ENCODE assay signal across 11 cellular contexts in the genomic region with DNA sequence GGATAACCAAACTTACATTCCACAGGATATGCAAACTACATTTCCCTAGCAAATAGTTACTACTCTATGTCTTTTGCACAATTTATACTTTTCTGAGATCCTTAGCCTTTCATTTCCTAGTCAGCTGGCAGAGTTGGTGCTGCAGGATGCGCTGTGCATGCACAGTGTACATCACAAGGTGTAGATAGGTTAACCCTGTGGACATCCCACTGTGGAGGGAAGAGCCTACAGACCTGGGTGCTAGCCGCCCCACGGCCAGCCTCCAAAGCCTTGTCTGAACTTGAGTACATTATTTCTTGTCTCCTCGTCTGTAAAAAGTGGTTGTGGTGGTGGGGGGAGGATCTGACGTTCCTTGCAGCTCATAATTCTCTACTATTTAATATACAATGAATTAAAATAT. TPM values are rescaled to one million over a fixed set of nuclear protein-coding genes. Genes with fewer than 3 reads are reported as not detected.
DNase-seq lines count a peak whose midpoint lies in the region; ATAC-seq and TF ChIP-seq lines count a peak whose summit lies in the region.
"Had no signal": no experiment of that assay in that cellular context is flagged by ENCODE, and none has a peak within 500 bp of the region (broad histone marks: within the 10 kb centered on the region; RNA-seq: fewer than 3 reads in every experiment).

No MANE protein-coding gene starts in this region.

- POLR2A ChIA-PET in naive thymus-derived CD8-positive, alpha-beta T cell (lab: Charles Lee): no interaction called here
- POLR2A ChIA-PET in HEK293T (lab: Yijun Ruan, JAX): no interaction called here
- POLR2A ChIA-PET in A673 (lab: Charles Lee; ENCODE audit: low non-redundant PET): no interaction called here

- H3K4me1 Mint-ChIP-seq in CD4-positive, CD25-positive, alpha-beta regulatory T cell: peaks cover 32 to 89% (median 62%) of the 10 kb centered on the region in 4 donors
- H3K4me1 Mint-ChIP-seq in naive thymus-derived CD8-positive, alpha-beta T cell: peaks cover 41 to 89% (median 82%) of the 10 kb centered on the region in 4 donors

- H3K9ac ChIP-seq in colonic mucosa (ENCODE audit: low read depth in 2 of 2, low read length in 2 of 2): peak overlapping the region in 1 of 2 donors; percentile 83

- no peak for ATAC-seq in CD4-positive, CD25-positive, alpha-beta regulatory T cell (ENCODE audit: low read depth in 2 of 2)
- no peak for ATAC-seq in naive thymus-derived CD8-positive, alpha-beta T cell

- H3K4me3 Mint-ChIP-seq in CD4-positive, CD25-positive, alpha-beta regulatory T cell: peak overlapping the region; percentile 86 to 96 (median 94)
- peak overlapping the region in 6 of 10 donors; percentile 0 to 97 (median 72) for H3K4me3 Mint-ChIP-seq in naive thymus-derived CD8-positive, alpha-beta T cell

- H3K27ac Mint-ChIP-seq in CD4-positive, CD25-positive, alpha-beta regulatory T cell: peak overlapping the region; percentile 81 to 94 (median 87)
- H3K27ac Mint-ChIP-seq in naive thymus-derived CD8-positive, alpha-beta T cell: peak overlapping the region in 4 of 10 donors; percentile 14 to 100 (median 44)

- H3K27ac ChIP-seq in CD4-positive, CD25-positive, alpha-beta regulatory T cell (ENCODE audit: insufficient read depth, low read length, poor library complexity, severe bottlenecking): peak overlapping the region; percentile 49
- peak overlapping the region; percentile 88 for H3K27ac ChIP-seq in colonic mucosa
- H3K27ac ChIP-seq in A673 (ENCODE audit: low read depth, low read length, poor library complexity, severe bottlenecking): no peak overlapping the region

- H3K9me3 Mint-ChIP-seq in CD4-positive, CD25-positive, alpha-beta regulatory T cell: no peaks in the 10 kb centered on the region
- H3K9me3 Mint-ChIP-seq in naive thymus-derived CD8-positive, alpha-beta T cell: no peaks in the 10 kb centered on the region

- no peak for DNase-seq in CD4-positive, CD25-positive, alpha-beta regulatory T cell
- no peak for DNase-seq in NB4 (ENCODE audit: low read depth)
- DNase-seq in colonic mucosa: no peak
- DNase-seq in naive thymus-derived CD8-positive, alpha-beta T cell: no peak
- DNase-seq in NOMO-1 (lab: John Stamatoyannopoulos, UW; ENCODE audit: unreplicated experiment in 2 of 2): no peak
- no peak for DNase-seq in HEK293T (ENCODE audit: extremely low spot score)
- no peak for DNase-seq in NCI-H1436 treated with DMSO at 0.1 percent for 48 hours (lab: John Stamatoyannopoulos, UW)
- no peak for DNase-seq in A673 (ENCODE audit: low spot score)
- DNase-seq: Calu3, thyroid gland had no signal

- BruUV-seq in A673 (replicated peaks; lab: Mats Ljungman, UMichigan): no TSS peak

- CTCF ChIA-PET in HEK293T (lab: Yijun Ruan, JAX) (no interaction called here), A673 (lab: Charles Lee) (no interaction called here)

- intact Hi-C loops in colonic mucosa (cut with DNase I) (no loop called here), A673 (cut with micrococcal nuclease; ENCODE audit: unreplicated experiment) (no loop called here)

- H3K9me3 ChIP-seq in CD4-positive, CD25-positive, alpha-beta regulatory T cell (ENCODE audit: control insufficient read depth in 2 of 2, low read length in 2 of 2): no peaks in the 10 kb centered on the region
- H3K9me3 ChIP-seq in colonic mucosa (no peaks in the 10 kb centered on the region), A673 (ENCODE audit: low read depth, low read length, poor library complexity, severe bottlenecking) (no peaks in the 10 kb centered on the region)
- H3K9me3 ChIP-seq: thyroid gland had no signal

- peaks cover 19% of the 10 kb centered on the region for H3K36me3 Mint-ChIP-seq in CD4-positive, CD25-positive, alpha-beta regulatory T cell
- H3K36me3 Mint-ChIP-seq in naive thymus-derived CD8-positive, alpha-beta T cell: peaks cover 2 to 12% (median 10%) of the 10 kb centered on the region in 3 donors

- H3K4me3 ChIP-seq in CD4-positive, CD25-positive, alpha-beta regulatory T cell (ENCODE audit: low read depth, low read length): peak overlapping the region; percentile 100
- H3K4me3 ChIP-seq in NB4 (ENCODE audit: low read depth, low read length) (peak overlapping the region; percentile 14), colonic mucosa (peak overlapping the region; percentile 46), A673 (ENCODE audit: low read depth, low read length, poor library complexity, severe bottlenecking) (no peak overlapping the region)
- H3K4me3 ChIP-seq: thyroid gland had no signal

- no peak for TF ChIP-seq POLR2A in NB4 (IDR thresholded peaks at IDR 0.05; ENCODE audit: extremely low read depth, insufficient read length)

- peaks cover 4% of the 10 kb centered on the region for H3K36me3 ChIP-seq in CD4-positive, CD25-positive, alpha-beta regulatory T cell (ENCODE audit: control insufficient read depth, insufficient read depth, low read length)
- no peaks in the 10 kb centered on the region for H3K36me3 ChIP-seq in colonic mucosa
- H3K36me3 ChIP-seq in A673 (ENCODE audit: insufficient read depth, low read length, poor library complexity, severe bottlenecking): no peaks in the 10 kb centered on the region
- H3K36me3 ChIP-seq: thyroid gland had no signal

- no peaks in the 10 kb centered on the region for H3K27me3 ChIP-seq in CD4-positive, CD25-positive, alpha-beta regulatory T cell (ENCODE audit: control insufficient read depth, insufficient read depth, low read length)
- H3K27me3 ChIP-seq in colonic mucosa (no peaks in the 10 kb centered on the region), A673 (replicated peaks; ENCODE audit: insufficient read depth, low read depth, low read length, poor library complexity) (no peaks in the 10 kb centered on the region)
- H3K27me3 ChIP-seq: thyroid gland had no signal

- H3K27me3 Mint-ChIP-seq in CD4-positive, CD25-positive, alpha-beta regulatory T cell: no peaks in the 10 kb centered on the region
- H3K27me3 Mint-ChIP-seq in naive thymus-derived CD8-positive, alpha-beta T cell: no peaks in the 10 kb centered on the region

- H3K4me1 ChIP-seq in CD4-positive, CD25-positive, alpha-beta regulatory T cell (ENCODE audit: control insufficient read depth, insufficient read depth, low read length, poor library complexity, severe bottlenecking): peaks cover 70% of the 10 kb centered on the region
- H3K4me1 ChIP-seq in colonic mucosa (peaks cover 13% of the 10 kb centered on the region), A673 (ENCODE audit: insufficient read depth, low read length, poor library complexity, severe bottlenecking) (no peaks in the 10 kb centered on the region)

- no peak for TF ChIP-seq CTCF in NB4 (IDR thresholded peaks at IDR 0.05; ENCODE audit: low read depth, low read length)
- no peak for TF ChIP-seq CTCF in colonic mucosa (IDR thresholded peaks at IDR 0.05)
- no peak for TF ChIP-seq CTCF in A673 (conservative IDR thresholded peaks at IDR 0.05; ENCODE audit: low read depth, low read length)

TF ChIP-seq in HEK293T, 16 proteins besides CTCF, POLR2A, EP300 and RAD21:
- TF ChIP-seq CTBP1 (IDR thresholded peaks at IDR 0.05; ENCODE audit: borderline replicate concordance): no peak
- no peak for TF ChIP-seq SP1 (IDR thresholded peaks at IDR 0.05)
- TF ChIP-seq ARNT (IDR thresholded peaks at IDR 0.05): no peak
- no peak for TF ChIP-seq HDGF (IDR thresholded peaks at IDR 0.05; ENCODE audit: borderline replicate concordance)
- no peak for TF ChIP-seq BHLHE40 (IDR thresholded peaks at IDR 0.05; ENCODE audit: borderline replicate concordance)
- no peak for TF ChIP-seq SUZ12 (IDR thresholded peaks at IDR 0.05)
- TF ChIP-seq, protein P1, sequence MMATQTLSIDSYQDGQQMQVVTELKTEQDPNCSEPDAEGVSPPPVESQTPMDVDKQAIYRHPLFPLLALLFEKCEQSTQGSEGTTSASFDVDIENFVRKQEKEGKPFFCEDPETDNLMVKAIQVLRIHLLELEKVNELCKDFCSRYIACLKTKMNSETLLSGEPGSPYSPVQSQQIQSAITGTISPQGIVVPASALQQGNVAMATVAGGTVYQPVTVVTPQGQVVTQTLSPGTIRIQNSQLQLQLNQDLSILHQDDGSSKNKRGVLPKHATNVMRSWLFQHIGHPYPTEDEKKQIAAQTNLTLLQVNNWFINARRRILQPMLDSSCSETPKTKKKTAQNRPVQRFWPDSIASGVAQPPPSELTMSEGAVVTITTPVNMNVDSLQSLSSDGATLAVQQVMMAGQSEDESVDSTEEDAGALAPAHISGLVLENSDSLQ (IDR thresholded peaks at IDR 0.05): no peak
- no peak for TF ChIP-seq ZNF384 (IDR thresholded peaks at IDR 0.05)
- no peak for TF ChIP-seq NFRKB (IDR thresholded peaks at IDR 0.05)
- no peak for TF ChIP-seq TARDBP (IDR thresholded peaks at IDR 0.05)
- no peak for TF ChIP-seq LEF1 (IDR thresholded peaks at IDR 0.05; ENCODE audit: borderline replicate concordance)
- TF ChIP-seq FOXK2 (IDR thresholded peaks at IDR 0.05): no peak
- no peak for TF ChIP-seq FOXA1 (IDR thresholded peaks at IDR 0.05)
- no peak for TF ChIP-seq L3MBTL2 (conservative IDR thresholded peaks at IDR 0.05)
- TF ChIP-seq FOXM1 (IDR thresholded peaks at IDR 0.05; ENCODE audit: borderline replicate concordance): no peak
- TF ChIP-seq ELF4 (IDR thresholded peaks at IDR 0.05): no peak

RNA-seq across cellular contexts. Expression of a gene that starts 3.5 kb away (rescaled TPM):
- 29.1 TPM for total RNA-seq in CD4-positive, CD25-positive, alpha-beta regulatory T cell
- 10 to 100 TPM; 57.0 to 93.4 (median 60.7) TPM for polyA plus RNA-seq in CD4-positive, CD25-positive, alpha-beta regulatory T cell
- total RNA-seq in colonic mucosa (100 to 1,000 TPM in 1 of 2 donors, 10 to 100 TPM in 1; 57.2 to 118 TPM), A673 (2021) (not detected in 2 replicates)
- 10 to 100 TPM in 1 of 2 experiments, 1 to 10 TPM in 1; 9.3 to 10.9 TPM for total RNA-seq in naive thymus-derived CD8-positive, alpha-beta T cell
- 10 to 100 TPM; 11.8 to 16.1 (median 14.5) TPM for polyA plus RNA-seq in naive thymus-derived CD8-positive, alpha-beta T cell
- total RNA-seq: LHCN-M2 had no signal
